ENCODE assay signal across 14 cellular contexts in the genomic region with DNA sequence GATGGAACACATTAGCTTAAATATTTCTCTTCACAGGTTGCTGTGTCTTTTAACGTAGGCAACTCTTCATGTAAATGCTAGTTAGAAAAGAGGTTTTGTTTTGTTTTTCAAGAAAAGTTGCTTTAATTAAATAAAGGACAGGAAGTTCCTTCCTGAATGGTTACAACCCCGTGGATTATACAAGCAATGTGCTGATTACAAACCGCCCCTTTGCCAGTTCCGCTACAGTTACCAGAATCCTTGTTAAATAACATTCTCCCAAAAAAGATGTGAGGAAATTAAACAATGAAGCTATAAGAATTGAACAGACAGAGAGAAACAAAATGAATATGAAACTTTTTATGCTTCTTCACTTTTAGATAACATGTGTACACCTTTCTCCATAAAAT.
A peak's percentile ranks its signal among the peaks of the same experiment; 100 is the strongest.
DNase-seq lines count a peak whose midpoint lies in the region; ATAC-seq, FAIRE-seq and TF ChIP-seq lines count a peak whose summit lies in the region.
"Had no signal": no experiment of that assay in that cellular context is flagged by ENCODE, and none has a peak within 500 bp of the region (broad histone marks: within the 10 kb centered on the region; RNA-seq: fewer than 3 reads in every experiment).

No MANE protein-coding gene starts in this region.

- TF ChIP-seq RAD21 in HepG2 (CRISPR knock-in tag; IDR thresholded peaks at IDR 0.05), result no peak

- H3K4me3 ChIP-seq in GM23248 (peak overlapping the region; percentile 52), HepG2 (replicated peaks in 1 of 3; ENCODE audit: insufficient read depth in 1 of 3, low read depth in 2 of 3, low read length in 3 of 3) (peak overlapping the region in 2 of 3 experiments; percentile 41 to 63; a peak in 3 of 6 replicates), spleen (peak overlapping the region in 1 of 8 donors; percentile 26)

- H3K27ac ChIP-seq in GM23248 (peak overlapping the region; percentile 23; the same call in 1 of the 2 replicates), HepG2 (ENCODE audit: extremely low read length, insufficient read depth, low read length) (peak overlapping the region; percentile 49), spleen (peak overlapping the region; percentile 49 to 87 (median 84)), caudate nucleus (ENCODE audit: low read depth, low read length) (no peak overlapping the region)

- H3K79me2 ChIP-seq in GM23248 (ENCODE audit: insufficient read depth) (no peaks in the 10 kb centered on the region), HepG2 (ENCODE audit: insufficient read depth, low read length) (no peaks in the 10 kb centered on the region)

- WGBS in GM23248 (ENCODE audit: low coverage in 1 of 2, low lambda C conversion rate in 2 of 2, missing lambda C conversion rate in 2 of 2), 2 experiments, result 17 to 22% methylated on average over 4 of the region's 4 CpGs
- WGBS in HepG2 (ENCODE audit: low lambda C conversion rate), result 52% methylated on average over 4 of the region's 4 CpGs
- WGBS in spleen, 5 donors, result 13 to 36% (median 23%) methylated on average over 4 of the region's 4 CpGs

- CTCF ChIA-PET in HepG2 (lab: Yijun Ruan, JAX; ENCODE audit: low intra/inter-chr PET ratio, low total read pairs), result no interaction called here

- POLR2A ChIA-PET in HepG2 (lab: Yijun Ruan, JAX), result interaction anchor here (0.6 to 3.4 kb wide), 7 partner anchors 9 to 120 kb away, joined by 3 to 24 read pairs (median 4); partner anchors contain the start of gene MAP3K8

- DNase-seq in GM23248 (no peak), HepG2 (ENCODE audit: low spot score) (no peak), spleen (no peak), caudate nucleus (lab: John Stamatoyannopoulos, UW) (no peak), NCI-H226 (no peak), foreskin melanocyte (no peak), germinal center (ENCODE audit: low spot score) (no peak)
- DNase-seq: activated CD4-positive, alpha-beta T cell treated with anti-CD3 and anti-CD28 coated beads for 1 hour; cortex of kidney; hippocampal formation; MM.1S; naive thymus-derived CD4-positive, alpha-beta T cell; NCI-H524 had no signal

- FAIRE-seq in HepG2 (lab: Jason Lieb, UNC), result no peak

- no peaks in the 10 kb centered on the region for H4K20me1 ChIP-seq in GM23248 (ENCODE audit: insufficient read depth)
- H4K20me1 ChIP-seq in HepG2 (ENCODE audit: insufficient read depth, low read length), result no peaks in the 10 kb centered on the region

- H3K4me2 ChIP-seq in GM23248 (ENCODE audit: unreplicated experiment) (peak overlapping the region; percentile 56), HepG2 (ENCODE audit: low read depth, low read length) (peak overlapping the region; percentile 75)

- intact Hi-C loops in dendritic cell treated with granulocyte-macrophage colony-stimulating factor and Interleukin-4, amounts not matched to agents 40 ng/mL and 50 ng/mL, for 4 days (cut with micrococcal nuclease), result no loop called here
- intact Hi-C loops in HepG2 (cut with micrococcal nuclease; ENCODE audit: unreplicated experiment) (no loop called here), spleen (cut with DNase I; ENCODE audit: low total_unique reads) (no loop called here)

- in situ Hi-C loops in GM23248 (cut with MboI), result no loop called here
- in situ Hi-C loops in HepG2 (cut with HindIII; ENCODE audit: extremely low pct_ligation_motif_present, low pct_unique_long_range_greater_than_20kb), result no loop called here

- peaks cover 65% of the 10 kb centered on the region for H3K4me1 Mint-ChIP-seq in dendritic cell treated with granulocyte-macrophage colony-stimulating factor and Interleukin-4, amounts not matched to agents 40 ng/mL and 50 ng/mL, for 4 days (ENCODE audit: low read depth)

- peaks cover 6% of the 10 kb centered on the region for H3K36me3 Mint-ChIP-seq in dendritic cell treated with granulocyte-macrophage colony-stimulating factor and Interleukin-4, amounts not matched to agents 40 ng/mL and 50 ng/mL, for 4 days (ENCODE audit: low read depth)
- H3K36me3 Mint-ChIP-seq: naive thymus-derived CD4-positive, alpha-beta T cell had no signal

- TF ChIP-seq EP300 in HepG2 (IDR thresholded peaks at IDR 0.05; ENCODE audit: low read depth in 2 of 2, low read length in 2 of 2) (no peak), HepG2 (CRISPR knock-in tag; IDR thresholded peaks at IDR 0.05; ENCODE audit: borderline replicate concordance) (no peak)

- peaks cover 9% of the 10 kb centered on the region for H3K9me3 Mint-ChIP-seq in dendritic cell treated with granulocyte-macrophage colony-stimulating factor and Interleukin-4, amounts not matched to agents 40 ng/mL and 50 ng/mL, for 4 days
- H3K9me3 Mint-ChIP-seq: naive thymus-derived CD4-positive, alpha-beta T cell had no signal

- H3F3A ChIP-seq in GM23248 (ENCODE audit: insufficient read depth), result no peaks in the 10 kb centered on the region

- H3K4me3 Mint-ChIP-seq in dendritic cell treated with granulocyte-macrophage colony-stimulating factor and Interleukin-4, amounts not matched to agents 40 ng/mL and 50 ng/mL, for 4 days, result peak overlapping the region; percentile 35
- H3K4me3 Mint-ChIP-seq: naive thymus-derived CD4-positive, alpha-beta T cell had no signal

- H3K9me3 ChIP-seq in GM23248 (ENCODE audit: low read depth), result no peaks in the 10 kb centered on the region
- no peaks in the 10 kb centered on the region for H3K9me3 ChIP-seq in HepG2 (ENCODE audit: low read length)
- no peaks in the 10 kb centered on the region for H3K9me3 ChIP-seq in spleen

- H3K36me3 ChIP-seq in GM23248 (ENCODE audit: low read depth), result no peaks in the 10 kb centered on the region
- no peaks in the 10 kb centered on the region for H3K36me3 ChIP-seq in HepG2 (replicated peaks in 1 of 2; ENCODE audit: control insufficient read depth in 1 of 2, insufficient read depth in 2 of 2, low read length in 2 of 2)
- H3K36me3 ChIP-seq in spleen, result no peaks in the 10 kb centered on the region

- H3K27ac Mint-ChIP-seq in dendritic cell treated with granulocyte-macrophage colony-stimulating factor and Interleukin-4, amounts not matched to agents 40 ng/mL and 50 ng/mL, for 4 days, result peak overlapping the region; percentile 97
- H3K27ac Mint-ChIP-seq: naive thymus-derived CD4-positive, alpha-beta T cell had no signal

- no peaks in the 10 kb centered on the region for H3K27me3 Mint-ChIP-seq in dendritic cell treated with granulocyte-macrophage colony-stimulating factor and Interleukin-4, amounts not matched to agents 40 ng/mL and 50 ng/mL, for 4 days

- no peaks in the 10 kb centered on the region for H3K9me2 ChIP-seq in GM23248 (ENCODE audit: insufficient read depth)

- ATAC-seq in HepG2, result no peak
- ATAC-seq: naive thymus-derived CD4-positive, alpha-beta T cell had no signal

- H3K27me3 ChIP-seq in GM23248 (replicated peaks; ENCODE audit: insufficient read depth), result no peaks in the 10 kb centered on the region
- H3K27me3 ChIP-seq in HepG2 (ENCODE audit: control insufficient read depth in 1 of 2, insufficient read depth in 2 of 2, low read length in 2 of 2), result no peaks in the 10 kb centered on the region
- H3K27me3 ChIP-seq in spleen (replicated peaks in 1 of 7), result no peaks in the 10 kb centered on the region

- no TSS peak for BruUV-seq in HepG2 (replicated peaks; lab: Mats Ljungman, UMichigan)

- no peak for TF ChIP-seq POLR2A in HepG2 (IDR thresholded peaks at IDR 0.05; ENCODE audit: insufficient read depth in 1 of 2, low read depth in 2 of 2, low read length in 2 of 2)
- TF ChIP-seq POLR2A in spleen (IDR thresholded peaks at IDR 0.05), result no peak

- peak overlapping the region; percentile 93 for H2AFZ ChIP-seq in GM23248
- no peak overlapping the region for H2AFZ ChIP-seq in HepG2 (ENCODE audit: low read length)

- H3K4me1 ChIP-seq in GM23248 (ENCODE audit: insufficient read depth) (peaks cover 4% of the 10 kb centered on the region; the same call in 1 of the 2 replicates), HepG2 (ENCODE audit: insufficient read depth, low read length) (peaks cover 45% of the 10 kb centered on the region), spleen (peaks cover 0 to 60% (median 21%) of the 10 kb centered on the region in 6 donors)

- no peak for TF ChIP-seq CTCF in HepG2 (CRISPR knock-in tag; IDR thresholded peaks at IDR 0.05)
- TF ChIP-seq CTCF in spleen (IDR thresholded peaks at IDR 0.05 in 8 of 11, conservative IDR thresholded peaks at IDR 0.05 in 3 of 11), result no peak

- H3K9ac ChIP-seq in GM23248 (peak overlapping the region; percentile 54), HepG2 (ENCODE audit: insufficient read depth, low read depth, low read length) (peak overlapping the region; percentile 56)

TF ChIP-seq in HepG2, 621 proteins besides CTCF, POLR2A, EP300 and RAD21 (continues in another document):
- TF ChIP-seq BCL3 (CRISPR knock-in tag; IDR thresholded peaks at IDR 0.05) (no peak), MTA3 (CRISPR knock-in tag; IDR thresholded peaks at IDR 0.05) (no peak), FOXA3 (CRISPR knock-in tag; IDR thresholded peaks at IDR 0.05) (no peak), ZMAT3 (CRISPR knock-in tag; conservative IDR thresholded peaks at IDR 0.05) (no peak), ZBTB20 (CRISPR knock-in tag; IDR thresholded peaks at IDR 0.05; ENCODE audit: borderline replicate concordance, low read depth) (no peak), NFE2 (CRISPR knock-in tag; IDR thresholded peaks at IDR 0.05) (no peak), ZMYM3 (CRISPR knock-in tag; IDR thresholded peaks at IDR 0.05) (no peak)
- TF ChIP-seq, protein P1, sequence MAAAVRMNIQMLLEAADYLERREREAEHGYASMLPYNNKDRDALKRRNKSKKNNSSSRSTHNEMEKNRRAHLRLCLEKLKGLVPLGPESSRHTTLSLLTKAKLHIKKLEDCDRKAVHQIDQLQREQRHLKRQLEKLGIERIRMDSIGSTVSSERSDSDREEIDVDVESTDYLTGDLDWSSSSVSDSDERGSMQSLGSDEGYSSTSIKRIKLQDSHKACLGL (CRISPR knock-in tag; IDR thresholded peaks at IDR 0.05), result no peak
